10 cellular contexts compared by ENCODE assay signal in genomic region chr2:170665743-170666142, GRCh38. TPM values are rescaled to one million over a fixed set of nuclear protein-coding genes. Genes with fewer than 3 reads are reported as not detected.
"Had no signal": no experiment of that assay in that cellular context is flagged by ENCODE, and none has a peak within 500 bp of the region (broad histone marks: within the 10 kb centered on the region; RNA-seq: fewer than 3 reads in every experiment).

No MANE protein-coding gene starts in this region.

- H3K36me3 ChIP-seq: HAP-1 had no signal

- DNase-seq: GM23248, GOT3, H7, HFFc6 had no signal

- H3K4me1 ChIP-seq: HAP-1 had no signal

- H3K4me3 ChIP-seq: GM23248, HAP-1 had no signal

- H3K9me3 ChIP-seq: HAP-1 had no signal

- ATAC-seq: HCT116, HepG2 had no signal

- H3K27ac ChIP-seq: GM23248, HL-60 had no signal

RNA-seq across cellular contexts. Expression of gene SP5, which starts 49.4 kb away (rescaled TPM):
- total RNA-seq: GM23248, H4, HFFc6, HT1080 had no signal
